In the genomic region with DNA sequence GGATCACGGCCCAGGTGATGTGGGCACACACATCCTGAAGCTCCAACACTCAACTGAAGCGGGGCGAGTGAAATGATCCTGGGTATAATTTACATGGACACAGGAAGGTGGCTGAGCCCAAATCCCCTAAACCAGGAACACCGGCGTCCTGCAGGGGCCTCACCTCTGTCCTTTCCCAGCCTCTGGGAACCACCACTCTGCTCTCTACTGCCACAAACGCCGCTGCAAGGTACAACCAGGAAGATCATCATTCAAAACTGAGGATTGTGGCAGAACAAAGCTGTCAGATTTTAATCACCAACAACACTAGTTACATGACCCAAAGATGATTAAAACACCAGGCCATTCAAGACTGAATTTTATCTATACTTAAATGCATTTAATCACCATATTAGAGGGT, we compare ENCODE assay signal across 13 cellular contexts.
"Had no signal": no experiment of that assay in that cellular context is flagged by ENCODE, and none has a peak within 500 bp of the region (broad histone marks: within the 10 kb centered on the region; RNA-seq: fewer than 3 reads in every experiment).

No MANE protein-coding gene starts in this region.

- H3K4me1 Mint-ChIP-seq: memory B cell had no signal

- DNase-seq: activated CD4-positive, alpha-beta T cell treated with anti-CD3 and anti-CD28 coated beads, Interleukin-2, amount 50 U/mL, for 48 hours; activated naive CD4-positive, alpha-beta T cell; heart left ventricle; left lung; pancreas; retina; small intestine; stomach; T-helper 17 cell had no signal

- H3K9me3 ChIP-seq: ascending aorta, heart left ventricle, left lung, pancreas, stomach, thoracic aorta, vagina had no signal

- H3K27ac Mint-ChIP-seq: memory B cell, T-helper 17 cell had no signal

- H3K4me3 ChIP-seq: ascending aorta, heart left ventricle, left lung, pancreas, stomach, thoracic aorta, vagina had no signal

- H3K27me3 ChIP-seq: ascending aorta, heart left ventricle, left lung, pancreas, stomach, vagina had no signal

- ATAC-seq: heart left ventricle, left lung, T-helper 17 cell had no signal

- H3K4me3 Mint-ChIP-seq: memory B cell, T-helper 17 cell had no signal

- H3K4me1 ChIP-seq: pancreas had no signal

- H3K27ac ChIP-seq: ascending aorta, heart left ventricle, left lung, pancreas, stomach, thoracic aorta, vagina had no signal

- H3K36me3 ChIP-seq: ascending aorta, heart left ventricle, left lung, pancreas, stomach, thoracic aorta, vagina had no signal

- H3K36me3 Mint-ChIP-seq: memory B cell had no signal
